Comparison of ENCODE assay signal across 18 cellular contexts in genomic region chrX:44092778-44093177, GRCh38.
"Had no signal": no experiment of that assay in that cellular context is flagged by ENCODE, and none has a peak within 500 bp of the region (broad histone marks: within the 10 kb centered on the region; RNA-seq: fewer than 3 reads in every experiment).

No MANE protein-coding gene starts in this region.

- H3K9me3 ChIP-seq: SK-N-SH had no signal

- DNase-seq: KBM-7, MV-4-11, NCI-H1048, NCI-H1105, NCI-H1417, NCI-H1436 treated with DMSO at 0.1 percent for 48 hours, NCI-H1694, NCI-H187 treated with DMSO at 0.1 percent for 48 hours, NCI-H2029 treated with DMSO at 0.1 percent for 48 hours, NCI-H2171 treated with DMSO at 0.1 percent for 48 hours, NCI-H345, NCI-H524, NCI-H69, NCI-H774, SHP77, SK-N-SH had no signal

- H3K4me2 ChIP-seq: SK-N-SH had no signal

- H3K9ac ChIP-seq: SK-N-SH had no signal

- H3K27ac ChIP-seq: HL-60, RWPE1 had no signal
